In the genomic region with DNA sequence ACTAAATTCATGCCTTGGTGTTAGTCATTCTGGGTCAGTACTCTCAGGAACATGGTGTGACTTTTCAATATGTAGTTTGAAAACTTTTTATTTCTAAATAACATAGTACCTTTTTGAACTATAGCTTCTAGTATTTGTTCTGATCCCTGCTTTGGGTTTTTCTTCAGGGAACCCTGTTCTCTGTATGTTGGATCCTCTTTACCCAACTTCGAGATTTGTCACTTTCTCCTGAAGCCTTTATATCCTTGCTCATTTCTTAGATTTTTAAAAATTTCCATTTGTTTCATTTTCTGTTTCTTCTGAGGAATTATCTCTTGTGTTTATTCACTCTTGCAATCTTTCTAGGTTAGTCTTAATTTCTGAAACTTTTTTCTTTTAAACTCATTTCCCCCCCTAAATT, we compare ENCODE assay signal across 27 cellular contexts.
DNase-seq lines count a peak whose midpoint lies in the region; TF ChIP-seq lines count a peak whose summit lies in the region.
"Had no signal": no experiment of that assay in that cellular context is flagged by ENCODE, and none has a peak within 500 bp of the region (broad histone marks: within the 10 kb centered on the region; RNA-seq: fewer than 3 reads in every experiment).

No MANE protein-coding gene starts in this region.

- H3K4me1 ChIP-seq in HEK293 (ENCODE audit: control insufficient read depth, insufficient read depth, low read length): no peaks in the 10 kb centered on the region
- H3K4me1 ChIP-seq: A549, Caco-2 had no signal

- no peak overlapping the region for H3K4me3 ChIP-seq in HEK293 (ENCODE audit: low read depth, low read length)
- H3K4me3 ChIP-seq: A549; BLaER1; BLaER1 treated with 17β-estradiol and CSF1 and Interleukin-3, amounts not matched to agents 10 nM and 100 nM had no signal

- POLR2A ChIA-PET in HEK293 (lab: Yijun Ruan, JAX): no interaction called here

- peaks cover 6% of the 10 kb centered on the region for H3K9me3 ChIP-seq in HEK293 (ENCODE audit: control insufficient read depth, insufficient read depth, low read depth, low read length)
- H3K9me3 ChIP-seq: BE2C had no signal

- CTCF ChIA-PET in HEK293 (lab: Yijun Ruan, JAX): interaction anchor here (0.9 to 1.1 kb wide), 2 partner anchors 11 to 193 kb away, joined by 4 read pairs; no protein-coding TSS in a partner anchor

- no peak for TF ChIP-seq CTCF in HEK293 (tag by site-specific recombination; IDR thresholded peaks at IDR 0.05)

- DNase-seq in activated T-cell treated with anti-CD3 and anti-CD28 coated beads, Interleukin-2, amount 50 U/mL, for 1 hour: no peak
- DNase-seq: 8988T; ACHN; AML-193; BE2C; C1 segment of cervical spinal cord; Caco-2; Calu3; CD4-positive, alpha-beta memory T cell; CD4-positive, alpha-beta T cell; CD4-positive, CD25-positive, alpha-beta regulatory T cell; CD8-positive, alpha-beta memory T cell; CD8-positive, alpha-beta T cell; COR-L47; DMS 273 treated with DMSO at 0.1 percent for 48 hours; DMS153; DMS53; DMS79; DMS79 treated with DMSO at 0.1 percent for 48 hours; DND-41; EL had no signal

- H3K36me3 ChIP-seq in HEK293 (ENCODE audit: control insufficient read depth in 2 of 2, insufficient read depth in 1 of 2, low read length in 2 of 2): no peaks in the 10 kb centered on the region
- H3K36me3 ChIP-seq: BE2C; BLaER1; BLaER1 treated with 17β-estradiol and CSF1 and Interleukin-3, amounts not matched to agents 10 nM and 100 nM had no signal

- no peak overlapping the region for H3K27ac ChIP-seq in HEK293 (ENCODE audit: extremely low read depth, low read depth, low read length)
- H3K27ac ChIP-seq: 22Rv1; A549; BLaER1; BLaER1 treated with 17β-estradiol and CSF1 and Interleukin-3, amounts not matched to agents 10 nM and 100 nM; C4-2B had no signal

TF ChIP-seq in HEK293, 187 proteins besides CTCF, POLR2A, EP300 and RAD21:
- TF ChIP-seq ZNF121 (tag by site-specific recombination; IDR thresholded peaks at IDR 0.05) (no peak), MZF1 (tag by site-specific recombination; IDR thresholded peaks at IDR 0.05; ENCODE audit: borderline replicate concordance) (no peak), ZBTB11 (tag by site-specific recombination; conservative IDR thresholded peaks at IDR 0.05; ENCODE audit: low read depth) (no peak), SETDB1 (IDR thresholded peaks at IDR 0.05; ENCODE audit: insufficient read length, low read length) (peak; percentile 43), ZNF133 (tag by site-specific recombination; IDR thresholded peaks at IDR 0.05) (peak; percentile 95)
